Comparison of ENCODE assay signal across 19 cellular contexts in the genomic region with DNA sequence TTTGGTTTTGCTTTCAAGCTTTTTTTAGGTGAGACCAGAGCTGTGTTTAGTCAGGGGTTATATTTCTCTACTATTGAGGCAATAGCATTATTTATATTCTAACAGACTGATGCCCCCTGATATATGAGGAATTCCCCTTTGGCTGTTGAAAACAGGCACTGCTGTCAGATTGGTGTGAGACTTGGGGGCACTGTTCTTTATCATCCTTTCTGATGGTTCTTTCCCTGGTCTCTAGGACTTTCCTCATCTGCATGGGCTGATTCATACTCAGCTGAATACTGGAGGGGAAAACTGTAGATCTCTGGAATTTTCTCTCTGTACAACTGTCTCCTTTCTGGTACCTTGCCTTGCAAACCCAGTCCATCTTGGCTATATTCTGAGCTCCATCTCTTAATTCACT.
DNase-seq lines count a peak whose midpoint lies in the region; ATAC-seq and TF ChIP-seq lines count a peak whose summit lies in the region.
"Had no signal": no experiment of that assay in that cellular context is flagged by ENCODE, and none has a peak within 500 bp of the region (broad histone marks: within the 10 kb centered on the region; RNA-seq: fewer than 3 reads in every experiment).

No MANE protein-coding gene starts in this region.

- no peak for TF ChIP-seq CTCF in GM10266 (IDR thresholded peaks at IDR 0.05; ENCODE audit: control insufficient read depth, insufficient read depth, low read depth, missing control alignments)

- ATAC-seq in GM21529 (IDR thresholded peaks at IDR 0.05; ENCODE audit: unreplicated experiment) (peak; percentile 53), HG02588 (IDR thresholded peaks at IDR 0.05; ENCODE audit: unreplicated experiment) (peak; percentile 46)
- ATAC-seq: A549 had no signal

- DNase-seq in amniotic epithelial cell (ENCODE audit: low read depth): peak; percentile 27
- no peak for DNase-seq in SIG-M5 (lab: John Stamatoyannopoulos, UW)
- DNase-seq in GM10266 (ENCODE audit: extremely low spot score): no peak
- no peak for DNase-seq in NCI-H2196 (lab: John Stamatoyannopoulos, UW; ENCODE audit: unreplicated experiment)
- DNase-seq: 8988T; ACHN; AML-193; BE2C; CD4-positive, alpha-beta T cell; CD8-positive, alpha-beta memory T cell; DMS 273 treated with DMSO at 0.1 percent for 48 hours; DMS79; EL; GDM1; GM23248; HFFc6 had no signal
